In genomic region chr19:46625731-46626130, GRCh38 we compare ENCODE assay signal across 14 cellular contexts. TPM values are rescaled to one million over a fixed set of nuclear protein-coding genes. Genes with fewer than 3 reads are reported as not detected.
DNase-seq lines count a peak whose midpoint lies in the region; ATAC-seq and TF ChIP-seq lines count a peak whose summit lies in the region.
"Had no signal": no experiment of that assay in that cellular context is flagged by ENCODE, and none has a peak within 500 bp of the region (broad histone marks: within the 10 kb centered on the region; RNA-seq: fewer than 3 reads in every experiment).

No MANE protein-coding gene starts in this region.

- H3K27me3 ChIP-seq in SK-N-SH (ENCODE audit: insufficient read depth) (no peaks in the 10 kb centered on the region), thoracic aorta (replicated peaks; ENCODE audit: insufficient read depth) (no peaks in the 10 kb centered on the region)

- H3K4me1 ChIP-seq in SK-N-SH (ENCODE audit: control insufficient read depth in 1 of 2, insufficient read depth in 2 of 2, low read depth in 1 of 2, low read length in 1 of 2) (peaks cover 19 to 72% of the 10 kb centered on the region in 2 experiments; a peak in 3 of 4 replicates), mesodermal cell (ENCODE audit: control insufficient read depth, insufficient read depth, low read length, poor library complexity, severe bottlenecking) (peaks cover 45% of the 10 kb centered on the region), thoracic aorta (ENCODE audit: control insufficient read depth in 1 of 2, low read depth in 2 of 2) (peaks cover 38 to 80% of the 10 kb centered on the region in 2 donors)

- TF ChIP-seq CTCF in SK-N-SH (IDR thresholded peaks at IDR 0.05) (no peak), thoracic aorta (IDR thresholded peaks at IDR 0.05) (no peak)

- peak overlapping the region; percentile 56; the same call in 1 of the 2 replicates for H3K4me2 ChIP-seq in SK-N-SH

- no peaks in the 10 kb centered on the region for H4K20me1 ChIP-seq in SK-N-SH (ENCODE audit: insufficient read depth)

- no peak overlapping the region for H3K9ac ChIP-seq in SK-N-SH

- H3K9me2 ChIP-seq in SK-N-SH, result no peaks in the 10 kb centered on the region

- no peaks in the 10 kb centered on the region for H3K79me2 ChIP-seq in SK-N-SH (ENCODE audit: insufficient read depth)

- no peak for DNase-seq in SK-N-SH
- DNase-seq in thoracic aorta (ENCODE audit: low spot score), result no peak
- no peak for DNase-seq in superior temporal gyrus (ENCODE audit: extremely low spot score)
- DNase-seq in posterior vena cava (ENCODE audit: low spot score), result no peak
- DNase-seq in GDM1 (lab: John Stamatoyannopoulos, UW), result no peak
- DNase-seq: DMS 273 treated with DMSO at 0.1 percent for 48 hours, foreskin melanocyte, PC-9 had no signal

- H3K4me3 ChIP-seq in SK-N-SH (ENCODE audit: low read depth in 2 of 2, low read length in 1 of 2) (no peak overlapping the region), mesodermal cell (ENCODE audit: extremely low read depth, insufficient read depth, low read length, poor library complexity, severe bottlenecking) (no peak overlapping the region), thoracic aorta (peak overlapping the region; percentile 34)
- H3K4me3 ChIP-seq: PC-9 had no signal

- no peak for TF ChIP-seq RAD21 in SK-N-SH (IDR thresholded peaks at IDR 0.05; ENCODE audit: low read length)

- peak overlapping the region; percentile 75 to 97 for H3K27ac ChIP-seq in SK-N-SH (ENCODE audit: low read depth in 2 of 2, low read length in 1 of 2)
- H3K27ac ChIP-seq in cingulate gyrus (ENCODE audit: low read depth, low read length), result peak overlapping the region; percentile 63
- peak overlapping the region; percentile 79 for H3K27ac ChIP-seq in mesodermal cell (ENCODE audit: low read depth, low read length, severe bottlenecking)
- H3K27ac ChIP-seq in thoracic aorta, result peak overlapping the region; percentile 96 to 100
- H3K27ac ChIP-seq: 22Rv1, PC-9 had no signal

- 94% methylated on average over 6 of the region's 12 CpGs for WGBS in SK-N-SH (ENCODE audit: low lambda C conversion rate)
- 93 to 94% methylated on average over 11 to 12 of the region's 12 CpGs for WGBS in mesodermal cell (ENCODE audit: insufficient coverage in 2 of 2), 2 experiments

- H2AFZ ChIP-seq in SK-N-SH (ENCODE audit: low read depth), result peak overlapping the region; percentile 61; the same call in 1 of the 2 replicates
- H2AFZ ChIP-seq: PC-9 had no signal

- TF ChIP-seq EP300 in SK-N-SH (IDR thresholded peaks at IDR 0.05; ENCODE audit: borderline replicate concordance in 1 of 2, low read depth in 1 of 2, low read length in 1 of 2), result no peak

- POLR2A ChIA-PET in SK-N-SH (lab: Yijun Ruan, JAX), result interaction anchor here (1.2 kb wide), 1 partner anchor 36 kb away, joined by 4 read pairs; the partner anchor contains the start of gene DACT3

- no peaks in the 10 kb centered on the region for H3K9me3 ChIP-seq in SK-N-SH
- no peaks in the 10 kb centered on the region for H3K9me3 ChIP-seq in mesodermal cell (ENCODE audit: control insufficient read depth, low read length)
- no peaks in the 10 kb centered on the region for H3K9me3 ChIP-seq in thoracic aorta

- peaks cover 14% of the 10 kb centered on the region for H3F3A ChIP-seq in SK-N-SH (replicated peaks; ENCODE audit: insufficient read depth)

- intact Hi-C loops in posterior vena cava (cut with DNase I), result no loop called here

- ATAC-seq in SK-N-SH treated with all-trans-retinoic acid at 6 μM for 48 hours, result no peak
- no peak for ATAC-seq in thoracic aorta (ENCODE audit: insufficient number of reproducible peaks, low FRiP score, low read depth)

- no peaks in the 10 kb centered on the region for H3K36me3 ChIP-seq in SK-N-SH (replicated peaks in 1 of 2; ENCODE audit: control insufficient read depth in 1 of 2, insufficient read depth in 2 of 2, low read length in 1 of 2)
- no peaks in the 10 kb centered on the region for H3K36me3 ChIP-seq in mesodermal cell (ENCODE audit: control insufficient read depth, insufficient read depth, low read length)
- H3K36me3 ChIP-seq in thoracic aorta, result no peaks in the 10 kb centered on the region

- CTCF ChIA-PET in SK-N-SH (lab: Yijun Ruan, JAX), result interaction anchor here (1.4 to 6.2 kb wide), 2 partner anchors 11 to 37 kb away, joined by 3 to 52 read pairs; partner anchors contain the start of gene DACT3

TF ChIP-seq in SK-N-SH, 30 proteins besides CTCF, POLR2A, EP300 and RAD21 (continues in another document):
- TF ChIP-seq RCOR1 (IDR thresholded peaks at IDR 0.05; ENCODE audit: low read length) (no peak), GABPA (IDR thresholded peaks at IDR 0.05; ENCODE audit: low read depth) (no peak), REST (IDR thresholded peaks at IDR 0.05; ENCODE audit: low read depth, low read length) (no peak)

TF ChIP-seq in SK-N-SH treated with all-trans-retinoic acid at 6 μM for 48 hours, 23 proteins besides CTCF, POLR2A, EP300 and RAD21:
- TF ChIP-seq GLIS3 (CRISPR knock-in tag; IDR thresholded peaks at IDR 0.05), result no peak
- no peak for TF ChIP-seq ARNTL (CRISPR knock-in tag; IDR thresholded peaks at IDR 0.05; ENCODE audit: borderline replicate concordance, low read depth)
- TF ChIP-seq, protein P1, sequence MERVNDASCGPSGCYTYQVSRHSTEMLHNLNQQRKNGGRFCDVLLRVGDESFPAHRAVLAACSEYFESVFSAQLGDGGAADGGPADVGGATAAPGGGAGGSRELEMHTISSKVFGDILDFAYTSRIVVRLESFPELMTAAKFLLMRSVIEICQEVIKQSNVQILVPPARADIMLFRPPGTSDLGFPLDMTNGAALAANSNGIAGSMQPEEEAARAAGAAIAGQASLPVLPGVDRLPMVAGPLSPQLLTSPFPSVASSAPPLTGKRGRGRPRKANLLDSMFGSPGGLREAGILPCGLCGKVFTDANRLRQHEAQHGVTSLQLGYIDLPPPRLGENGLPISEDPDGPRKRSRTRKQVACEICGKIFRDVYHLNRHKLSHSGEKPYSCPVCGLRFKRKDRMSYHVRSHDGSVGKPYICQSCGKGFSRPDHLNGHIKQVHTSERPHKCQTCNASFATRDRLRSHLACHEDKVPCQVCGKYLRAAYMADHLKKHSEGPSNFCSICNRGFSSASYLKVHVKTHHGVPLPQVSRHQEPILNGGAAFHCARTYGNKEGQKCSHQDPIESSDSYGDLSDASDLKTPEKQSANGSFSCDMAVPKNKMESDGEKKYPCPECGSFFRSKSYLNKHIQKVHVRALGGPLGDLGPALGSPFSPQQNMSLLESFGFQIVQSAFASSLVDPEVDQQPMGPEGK (CRISPR knock-in tag; IDR thresholded peaks at IDR 0.05; ENCODE audit: borderline replicate concordance), result no peak
- TF ChIP-seq OSR1 (CRISPR knock-in tag; IDR thresholded peaks at IDR 0.05), result no peak
- no peak for TF ChIP-seq ESRRG (CRISPR knock-in tag; IDR thresholded peaks at IDR 0.05)

RNA-seq across cellular contexts. Expression of gene PTGIR, which starts 0.8 kb away (rescaled TPM):
- 2.5 and 3.3 TPM in 2 replicates for polyA plus RNA-seq in SK-N-SH (2012; rRNA removed)
- polyA plus RNA-seq in SK-N-SH (2012; cell fraction: cytosol; rRNA removed), result 1.0 and 1.6 TPM in 2 replicates
- polyA plus RNA-seq in SK-N-SH (2012; cell fraction: nucleus; rRNA removed), result 9.5 and 11.9 TPM in 2 replicates
- polyA plus RNA-seq in mesodermal cell (2013, experiment 1 of 2), result 6.6 TPM
- 6.9 TPM for polyA plus RNA-seq in mesodermal cell (2013, experiment 2 of 2)
- total RNA-seq in thoracic aorta (100 to 1,000 TPM; 106 to 207 TPM), posterior vena cava (10 to 100 TPM; 17.3 to 29.8 TPM)
- total RNA-seq: LHCN-M2 had no signal

RNA-seq across cellular contexts. Expression of gene GNG8, which starts 10.3 kb away (rescaled TPM):
- not detected in 2 replicates for polyA plus RNA-seq in SK-N-SH (2012; rRNA removed)
- not detected in 2 replicates for polyA plus RNA-seq in SK-N-SH (2012; cell fraction: cytosol; rRNA removed)
- polyA plus RNA-seq in SK-N-SH (2012; cell fraction: nucleus; rRNA removed), result not detected in 2 replicates
- polyA plus RNA-seq in mesodermal cell (2013, experiment 1 of 2), result 22.5 TPM
- polyA plus RNA-seq in mesodermal cell (2013, experiment 2 of 2), result 30.8 TPM
- total RNA-seq in thoracic aorta, result not detected
- total RNA-seq in posterior vena cava, result not detected
- total RNA-seq: LHCN-M2, lower leg skin, PC-9 had no signal

RNA-seq across cellular contexts. Expression of gene CALM3, which starts 24.6 kb away (rescaled TPM):
- polyA plus RNA-seq in SK-N-SH (2012; rRNA removed), result 445 and 495 TPM in 2 replicates
- polyA plus RNA-seq in SK-N-SH (2012; cell fraction: cytosol; rRNA removed), result 552 and 634 TPM in 2 replicates
- polyA plus RNA-seq in SK-N-SH (2012; cell fraction: nucleus; rRNA removed), result 207 and 230 TPM in 2 replicates
- polyA plus RNA-seq in mesodermal cell (2013, experiment 1 of 2), result 332 TPM
- 315 TPM for polyA plus RNA-seq in mesodermal cell (2013, experiment 2 of 2)
- 100 to 1,000 TPM; 181 to 202 TPM for total RNA-seq in thoracic aorta
- total RNA-seq in posterior vena cava, result 100 to 1,000 TPM; 182 to 244 TPM

RNA-seq across cellular contexts. Expression of gene DACT3, which starts 35.3 kb away (rescaled TPM):
- 9.5 and 10.6 TPM in 2 replicates for polyA plus RNA-seq in SK-N-SH (2012; rRNA removed)
- 6.9 and 8.6 TPM in 2 replicates for polyA plus RNA-seq in SK-N-SH (2012; cell fraction: cytosol; rRNA removed)
- 7.0 and 8.3 TPM in 2 replicates for polyA plus RNA-seq in SK-N-SH (2012; cell fraction: nucleus; rRNA removed)
- polyA plus RNA-seq in mesodermal cell (2013, experiment 1 of 2), result 45.0 TPM
- 42.6 TPM for polyA plus RNA-seq in mesodermal cell (2013, experiment 2 of 2)
- total RNA-seq in thoracic aorta, result 100 to 1,000 TPM; 118 to 138 TPM
- total RNA-seq in posterior vena cava, result 100 to 1,000 TPM in 1 of 2 donors, 10 to 100 TPM in 1; 72.0 to 122 TPM
